ENCODE assay signal across 10 cellular contexts in the genomic region with DNA sequence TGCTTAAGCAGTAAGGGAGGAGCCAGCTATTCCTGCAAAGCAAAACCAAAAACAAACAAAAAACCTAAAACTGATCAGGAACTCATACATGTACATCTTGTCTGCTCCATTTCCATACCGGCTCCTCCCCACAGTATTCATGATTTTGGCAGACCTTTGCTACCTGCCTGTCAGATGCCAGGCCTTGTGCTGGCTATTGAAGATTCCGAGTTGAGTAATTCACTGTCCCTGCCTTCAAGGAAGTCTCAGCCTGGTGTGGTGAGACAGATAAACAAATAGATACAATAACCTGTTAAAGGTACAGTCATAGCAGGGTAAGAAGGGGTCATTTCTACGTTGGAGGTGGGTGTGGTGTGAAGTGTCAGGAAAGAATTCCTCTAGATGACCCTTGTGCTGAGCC. TPM values are rescaled to one million over a fixed set of nuclear protein-coding genes. Genes with fewer than 3 reads are reported as not detected.
DNase-seq lines count a peak whose midpoint lies in the region; ATAC-seq lines count a peak whose summit lies in the region.
"Had no signal": no experiment of that assay in that cellular context is flagged by ENCODE, and none has a peak within 500 bp of the region (broad histone marks: within the 10 kb centered on the region; RNA-seq: fewer than 3 reads in every experiment).

No MANE protein-coding gene starts in this region.

- H3K4me3 Mint-ChIP-seq in activated CD4-positive, alpha-beta T cell treated with anti-CD3 and anti-CD28 coated beads, Interleukin-2, amount 10 ng/mL, durations not matched to agents 24 days and 14 days: no peak overlapping the region
- H3K4me3 Mint-ChIP-seq in activated T-helper 17 cell treated with anti-CD3 and anti-CD28 coated beads, Interleukin-2, amount 50 U/mL, for 72 hours: peak overlapping the region; percentile 68
- H3K4me3 Mint-ChIP-seq in stimulated activated memory B cell treated with anti-CD40 and anti-IgM and Interleukin-4, amounts not matched to agents 10 μg/mL and 1 μg/mL and 100 μg/mL, for 72 hours: no peak overlapping the region

- H3K4me1 Mint-ChIP-seq in activated CD4-positive, alpha-beta T cell treated with anti-CD3 and anti-CD28 coated beads, Interleukin-2, amount 10 ng/mL, durations not matched to agents 24 days and 14 days: peaks cover 72% of the 10 kb centered on the region
- H3K4me1 Mint-ChIP-seq in activated T-helper 17 cell treated with anti-CD3 and anti-CD28 coated beads, Interleukin-2, amount 50 U/mL, for 72 hours: peaks cover 71% of the 10 kb centered on the region
- H3K4me1 Mint-ChIP-seq in stimulated activated memory B cell treated with anti-CD40 and anti-IgM and Interleukin-4, amounts not matched to agents 10 μg/mL and 1 μg/mL and 100 μg/mL, for 72 hours: peaks cover 97% of the 10 kb centered on the region

- ATAC-seq in activated T-helper 17 cell treated with anti-CD3 and anti-CD28 coated beads, Interleukin-2, amount 50 U/mL, for 72 hours (replicated peaks): no peak
- peak; percentile 53 for ATAC-seq in left lobe of liver
- ATAC-seq in stimulated activated memory B cell treated with anti-CD40 and anti-IgM and Interleukin-4, amounts not matched to agents 10 μg/mL and 1 μg/mL and 100 μg/mL, for 72 hours: no peak
- ATAC-seq in HG03280 (IDR thresholded peaks at IDR 0.05; ENCODE audit: unreplicated experiment): no peak

- H3K27me3 Mint-ChIP-seq in activated CD4-positive, alpha-beta T cell treated with anti-CD3 and anti-CD28 coated beads, Interleukin-2, amount 10 ng/mL, durations not matched to agents 24 days and 14 days: no peaks in the 10 kb centered on the region
- H3K27me3 Mint-ChIP-seq in activated T-helper 17 cell treated with anti-CD3 and anti-CD28 coated beads, Interleukin-2, amount 50 U/mL, for 72 hours: no peaks in the 10 kb centered on the region
- no peaks in the 10 kb centered on the region for H3K27me3 Mint-ChIP-seq in stimulated activated memory B cell treated with anti-CD40 and anti-IgM and Interleukin-4, amounts not matched to agents 10 μg/mL and 1 μg/mL and 100 μg/mL, for 72 hours

- peak overlapping the region; percentile 32 for H3K27ac Mint-ChIP-seq in activated CD4-positive, alpha-beta T cell treated with anti-CD3 and anti-CD28 coated beads, Interleukin-2, amount 10 ng/mL, durations not matched to agents 24 days and 14 days
- H3K27ac Mint-ChIP-seq in activated T-helper 17 cell treated with anti-CD3 and anti-CD28 coated beads, Interleukin-2, amount 50 U/mL, for 72 hours: peak overlapping the region; percentile 26
- peak overlapping the region; percentile 85 for H3K27ac Mint-ChIP-seq in stimulated activated memory B cell treated with anti-CD40 and anti-IgM and Interleukin-4, amounts not matched to agents 10 μg/mL and 1 μg/mL and 100 μg/mL, for 72 hours

- no peak for DNase-seq in activated CD4-positive, alpha-beta T cell treated with anti-CD3 and anti-CD28 coated beads, Interleukin-2, amount 10 ng/mL, durations not matched to agents 24 days and 14 days
- DNase-seq in activated CD4-positive, alpha-beta T cell treated with anti-CD3 and anti-CD28 coated beads for 1 hour: no peak
- no peak for DNase-seq in left lobe of liver (ENCODE audit: low spot score)
- no peak for DNase-seq in activated CD4-positive, alpha-beta T cell treated with anti-CD3 and anti-CD28 coated beads for 4 hours
- DNase-seq in NCI-H1417 (lab: John Stamatoyannopoulos, UW): no peak
- DNase-seq: activated T-cell treated with anti-CD3 and anti-CD28 coated beads, Interleukin-2, amount 50 U/mL, for 48 hours; HCEC 1CT had no signal

- H3K9me3 Mint-ChIP-seq in activated CD4-positive, alpha-beta T cell treated with anti-CD3 and anti-CD28 coated beads, Interleukin-2, amount 10 ng/mL, durations not matched to agents 24 days and 14 days: no peaks in the 10 kb centered on the region
- no peaks in the 10 kb centered on the region for H3K9me3 Mint-ChIP-seq in activated T-helper 17 cell treated with anti-CD3 and anti-CD28 coated beads, Interleukin-2, amount 50 U/mL, for 72 hours
- H3K9me3 Mint-ChIP-seq in stimulated activated memory B cell treated with anti-CD40 and anti-IgM and Interleukin-4, amounts not matched to agents 10 μg/mL and 1 μg/mL and 100 μg/mL, for 72 hours: no peaks in the 10 kb centered on the region

- intact Hi-C loops in activated CD4-positive, alpha-beta T cell treated with anti-CD3 and anti-CD28 coated beads, Interleukin-2, amount 10 ng/mL, durations not matched to agents 24 days and 14 days (cut with micrococcal nuclease): no loop called here

- H3K36me3 Mint-ChIP-seq in activated CD4-positive, alpha-beta T cell treated with anti-CD3 and anti-CD28 coated beads, Interleukin-2, amount 10 ng/mL, durations not matched to agents 24 days and 14 days (ENCODE audit: low read depth): peaks cover 32% of the 10 kb centered on the region
- peaks cover 62% of the 10 kb centered on the region for H3K36me3 Mint-ChIP-seq in activated T-helper 17 cell treated with anti-CD3 and anti-CD28 coated beads, Interleukin-2, amount 50 U/mL, for 72 hours (ENCODE audit: low read depth)
- H3K36me3 Mint-ChIP-seq in stimulated activated memory B cell treated with anti-CD40 and anti-IgM and Interleukin-4, amounts not matched to agents 10 μg/mL and 1 μg/mL and 100 μg/mL, for 72 hours: peaks cover 26% of the 10 kb centered on the region

RNA-seq across cellular contexts. Expression of a gene that starts 42.7 kb away (rescaled TPM):
- 73.4 and 78.9 TPM in 2 replicates for total RNA-seq in activated CD4-positive, alpha-beta T cell treated with anti-CD3 and anti-CD28 coated beads, Interleukin-2, amount 10 ng/mL, durations not matched to agents 24 days and 14 days
- 10 to 100 TPM; 76.9 to 96.4 TPM for total RNA-seq in activated T-helper 17 cell treated with anti-CD3 and anti-CD28 coated beads, Interleukin-2, amount 50 U/mL, for 72 hours
- 14.8 TPM for total RNA-seq in left lobe of liver

Comparison
In these comparisons a context has a peak if more than half of its experiments do, and no peak if none do; other contexts are left out.
1. H3K27ac Mint-ChIP-seq: peak in every context shown above with its lines; median percentile 85 in stimulated activated memory B cell treated with anti-CD40 and anti-IgM and Interleukin-4, amounts not matched to agents 10 μg/mL and 1 μg/mL and 100 μg/mL, for 72 hours; 32 in activated CD4-positive, alpha-beta T cell treated with anti-CD3 and anti-CD28 coated beads, Interleukin-2, amount 10 ng/mL, durations not matched to agents 24 days and 14 days; 26 in activated T-helper 17 cell treated with anti-CD3 and anti-CD28 coated beads, Interleukin-2, amount 50 U/mL, for 72 hours.